Comparison of ENCODE assay signal across 8 cellular contexts in genomic region chr1:55337801-55338447, GRCh38.
DNase-seq lines count a peak whose midpoint lies in the region; ATAC-seq and TF ChIP-seq lines count a peak whose summit lies in the region.

No MANE protein-coding gene starts in this region.

- H3K36me3 ChIP-seq in psoas muscle (ENCODE audit: insufficient read depth in 1 of 2, low read depth in 1 of 2) (no peaks in the 10 kb centered on the region), sigmoid colon (no peaks in the 10 kb centered on the region)

- WGBS in psoas muscle, 3 donors: 55 to 64% (median 55%) methylated on average over 5 of the region's 5 CpGs
- WGBS in sigmoid colon, 2 donors: 43 to 71% methylated on average over 5 of the region's 5 CpGs

- H3K9me3 ChIP-seq in psoas muscle (no peaks in the 10 kb centered on the region), sigmoid colon (no peaks in the 10 kb centered on the region)

- ATAC-seq in GM18870 (IDR thresholded peaks at IDR 0.05; ENCODE audit: unreplicated experiment): peak; percentile 48
- peak; percentile 74 for ATAC-seq in esophagus mucosa
- peak in 1 of 4 donors; percentile 46 for ATAC-seq in psoas muscle
- ATAC-seq in HG03039 (IDR thresholded peaks at IDR 0.05; ENCODE audit: unreplicated experiment): no peak

- intact Hi-C loops in psoas muscle (cut with DNase I) (loop anchor here in 1 of 2 donors (5.0 kb wide), 1 partner anchor 51 kb away; no protein-coding TSS in a partner anchor), sigmoid colon (cut with DNase I) (no loop called here)

- H3K4me3 ChIP-seq in psoas muscle (no peak overlapping the region), sigmoid colon (no peak overlapping the region)

- no peak for TF ChIP-seq EP300 in sigmoid colon (IDR thresholded peaks at IDR 0.05)

- DNase-seq in COLO668 (lab: John Stamatoyannopoulos, UW; ENCODE audit: unreplicated experiment) (peak; percentile 32), HT-29 (ENCODE audit: low spot score) (peak; percentile 54), RPMI7951 (ENCODE audit: low read depth) (peak; percentile 78), psoas muscle (no peak), sigmoid colon (no peak)

- H3K4me1 ChIP-seq in psoas muscle: no peaks in the 10 kb centered on the region
- no peaks in the 10 kb centered on the region for H3K4me1 ChIP-seq in sigmoid colon

- no peaks in the 10 kb centered on the region for H3K27me3 ChIP-seq in psoas muscle (ENCODE audit: insufficient read depth in 3 of 3, low read length in 2 of 3)
- no peaks in the 10 kb centered on the region for H3K27me3 ChIP-seq in sigmoid colon

- TF ChIP-seq POLR2A in sigmoid colon (IDR thresholded peaks at IDR 0.05): no peak

- H3K27ac ChIP-seq in psoas muscle (no peak overlapping the region), sigmoid colon (no peak overlapping the region)

- TF ChIP-seq CTCF in psoas muscle (IDR thresholded peaks at IDR 0.05): peak; percentile 31
- TF ChIP-seq CTCF in sigmoid colon (IDR thresholded peaks at IDR 0.05): no peak

Comparison
In these comparisons a context has a peak if more than half of its experiments do, and no peak if none do; other contexts are left out.
1. DNase-seq: peak in COLO668 (single experiment), HT-29 (single experiment) and RPMI7951 (single experiment); none in psoas muscle (0 of 2) and sigmoid colon (single experiment).